ENCODE assay signal across 1 cellular context in genomic region chr9:125763373-125763772, GRCh38.
TF ChIP-seq lines count a peak whose summit lies in the region.

No MANE protein-coding gene starts in this region.

TF ChIP-seq in H1, 55 proteins besides CTCF, POLR2A, EP300 and RAD21:
- TF ChIP-seq HDAC2 (IDR thresholded peaks at IDR 0.05; ENCODE audit: borderline replicate concordance in 1 of 2, low read depth in 2 of 2, low read length in 2 of 2), result no peak
- 0 out of 2 replicates have a peak, but pooled peaks have one; percentile 13 for TF ChIP-seq YY1 (IDR thresholded peaks at IDR 0.05; ENCODE audit: low read depth, low read length)
- TF ChIP-seq POLR2AphosphoS5 (IDR thresholded peaks at IDR 0.05; ENCODE audit: low read depth, low read length), result no peak
- no peak for TF ChIP-seq CBX5 (IDR thresholded peaks at IDR 0.05; ENCODE audit: low read depth, low read length)
TF ChIP-seq in H1: peak in this region for 1.
